In genomic region chr13:102694944-102695343, GRCh38 we compare ENCODE assay signal across 18 cellular contexts. TPM values are rescaled to one million over a fixed set of nuclear protein-coding genes. Genes with fewer than 3 reads are reported as not detected.
DNase-seq lines count a peak whose midpoint lies in the region; ATAC-seq and TF ChIP-seq lines count a peak whose summit lies in the region.
"Had no signal": no experiment of that assay in that cellular context is flagged by ENCODE, and none has a peak within 500 bp of the region (broad histone marks: within the 10 kb centered on the region; RNA-seq: fewer than 3 reads in every experiment).

METTL21C (minus strand) TSS chr13:102695044; CDS start chr13:102694498, 546 bp downstream.

- H3K23ac ChIP-seq in IMR-90 (ENCODE audit: low read depth, low read length) = no peak within 1 kb of the TSS
- H3K23ac ChIP-seq in mesenchymal stem cell (ENCODE audit: low read length in 2 of 2) = no peak within 1 kb of the TSS

- H3K36me3 ChIP-seq in IMR-90 (ENCODE audit: control insufficient read depth, insufficient read depth, low read length) = no peaks in the 10 kb centered on the region
- H3K36me3 ChIP-seq in mesenchymal stem cell (ENCODE audit: control insufficient read depth in 1 of 2, insufficient read depth in 2 of 2, low read depth in 1 of 2, low read length in 2 of 2) = no peaks in the 10 kb centered on the region
- no peaks in the 10 kb centered on the region for H3K36me3 ChIP-seq in osteoblast (ENCODE audit: insufficient read depth, low read length)
- no peaks in the 10 kb centered on the region for H3K36me3 ChIP-seq in skeletal muscle tissue (ENCODE audit: control insufficient read depth in 3 of 3, insufficient read depth in 3 of 3, low read length in 3 of 3)
- H3K36me3 ChIP-seq: BLaER1 treated with 17β-estradiol and CSF1 and Interleukin-3, amounts not matched to agents 10 nM and 100 nM had no signal

- CTCF ChIA-PET in IMR-90 (lab: Yijun Ruan, JAX) = no interaction called here

- H2BK20ac ChIP-seq in IMR-90 (ENCODE audit: low read depth, low read length) = no peak within 1 kb of the TSS

- H3K9ac ChIP-seq in IMR-90 (ENCODE audit: low read depth, low read length) = no peak within 1 kb of the TSS
- peak within 1 kb of the TSS; percentile 20 for H3K9ac ChIP-seq in mesenchymal stem cell (ENCODE audit: low read length)
- H3K9ac ChIP-seq in skeletal muscle tissue (ENCODE audit: low read depth in 1 of 3, low read length in 3 of 3) = peak within 1 kb of the TSS in 1 of 3 donors; percentile 36
- H3K9ac ChIP-seq: BLaER1 treated with 17β-estradiol and CSF1 and Interleukin-3, amounts not matched to agents 10 nM and 100 nM had no signal

- TF ChIP-seq RAD21 in IMR-90 (IDR thresholded peaks at IDR 0.05; ENCODE audit: low read length) = no peak

- H2AFZ ChIP-seq in IMR-90 (replicated peaks; ENCODE audit: low read length, poor library complexity) (peak within 1 kb of the TSS; percentile 11), mesenchymal stem cell (ENCODE audit: low read depth, low read length) (no peak within 1 kb of the TSS), osteoblast (ENCODE audit: low read length) (no peak within 1 kb of the TSS)

- no peak within 1 kb of the TSS for H3K14ac ChIP-seq in IMR-90 (replicated peaks; ENCODE audit: low read depth, low read length)
- H3K14ac ChIP-seq in mesenchymal stem cell (ENCODE audit: low read length in 2 of 2) = no peak within 1 kb of the TSS

- H3K79me2 ChIP-seq in osteoblast (ENCODE audit: insufficient read depth, low read length) = no peaks in the 10 kb centered on the region

- H4K20me1 ChIP-seq in IMR-90 (ENCODE audit: insufficient read depth, low read length) (no peaks in the 10 kb centered on the region), osteoblast (ENCODE audit: insufficient read depth, low read length) (no peaks in the 10 kb centered on the region)
- H4K20me1 ChIP-seq: BLaER1 treated with 17β-estradiol and CSF1 and Interleukin-3, amounts not matched to agents 10 nM and 100 nM had no signal

- H3K56ac ChIP-seq in IMR-90 (ENCODE audit: extremely low read depth, insufficient read depth, low read length) = no peak within 1 kb of the TSS

- H3K4me3 ChIP-seq in IMR-90 (ENCODE audit: insufficient read depth, low read depth, low read length) (no peak within 1 kb of the TSS), mesenchymal stem cell (ENCODE audit: insufficient read depth in 1 of 2, low read depth in 1 of 2, low read length in 2 of 2) (peak within 1 kb of the TSS in 1 of 2 experiments; percentile 42), osteoblast (ENCODE audit: insufficient read depth, low read length) (no peak within 1 kb of the TSS), skeletal muscle tissue (ENCODE audit: low read length in 3 of 3) (peak within 1 kb of the TSS in 1 of 3 donors; percentile 10)
- H3K4me3 ChIP-seq: BLaER1 treated with 17β-estradiol and CSF1 and Interleukin-3, amounts not matched to agents 10 nM and 100 nM; GM12878 had no signal

- H4K5ac ChIP-seq in IMR-90 (ENCODE audit: low read depth, low read length) = no peak within 1 kb of the TSS

- H2BK12ac ChIP-seq in mesenchymal stem cell (ENCODE audit: low read length in 2 of 2) = no peak within 1 kb of the TSS

- no peak for ATAC-seq in IMR-90 (ENCODE audit: low read depth)
- ATAC-seq in HG02885 (IDR thresholded peaks at IDR 0.05; ENCODE audit: poor library complexity, unreplicated experiment) = no peak
- ATAC-seq: GM12878 had no signal

- H2AK9ac ChIP-seq in IMR-90 (replicated peaks; ENCODE audit: low read depth, low read length, poor library complexity) = no peak within 1 kb of the TSS

- H3K4me1 ChIP-seq in IMR-90 (ENCODE audit: control insufficient read depth, insufficient read depth, low read length) = no peaks in the 10 kb centered on the region
- H3K4me1 ChIP-seq in mesenchymal stem cell (ENCODE audit: control insufficient read depth, insufficient read depth, low read depth, low read length) = peaks cover 14% of the 10 kb centered on the region
- peaks cover under 1% of the 10 kb centered on the region for H3K4me1 ChIP-seq in osteoblast (ENCODE audit: insufficient read depth, low read length)
- peaks cover 11 to 40% (median 35%) of the 10 kb centered on the region in 3 donors for H3K4me1 ChIP-seq in skeletal muscle tissue (ENCODE audit: control insufficient read depth in 3 of 3, insufficient read depth in 3 of 3, low read length in 3 of 3)

- H3K79me1 ChIP-seq in IMR-90 (ENCODE audit: low read depth in 1 of 2, low read length in 2 of 2) (no peaks in the 10 kb centered on the region), mesenchymal stem cell (replicated peaks; ENCODE audit: low read length, poor library complexity, severe bottlenecking) (no peaks in the 10 kb centered on the region)

- no peak for DNase-seq in IMR-90
- no peak for DNase-seq in mesenchymal stem cell
- peak; percentile 5 for DNase-seq in osteoblast (ENCODE audit: insufficient read length, low spot score, missing footprints)
- no peak for DNase-seq in T-helper 2 cell
- DNase-seq in NCI-H1105 (lab: John Stamatoyannopoulos, UW) = no peak
- DNase-seq: ACHN; Calu3; CD4-positive, CD25-positive, alpha-beta regulatory T cell; DMS79; GOT3; H9 had no signal

- H2BK5ac ChIP-seq in IMR-90 (ENCODE audit: low read depth, low read length, poor library complexity, severe bottlenecking) (no peak within 1 kb of the TSS), mesenchymal stem cell (ENCODE audit: low read depth, low read length, poor library complexity, severe bottlenecking) (no peak within 1 kb of the TSS)

- H3K4ac ChIP-seq in IMR-90 (ENCODE audit: low read depth, low read length) (no peak within 1 kb of the TSS), mesenchymal stem cell (ENCODE audit: low read depth in 1 of 2, low read length in 2 of 2) (no peak within 1 kb of the TSS)

- H3K18ac ChIP-seq in IMR-90 (ENCODE audit: low read depth, low read length) (no peak within 1 kb of the TSS), mesenchymal stem cell (ENCODE audit: low read depth in 1 of 2, low read length in 2 of 2) (no peak within 1 kb of the TSS)

- no peak for TF ChIP-seq CTCF in IMR-90 (conservative IDR thresholded peaks at IDR 0.05; ENCODE audit: low read depth, low read length)
- TF ChIP-seq CTCF in osteoblast (IDR thresholded peaks at IDR 0.05; ENCODE audit: extremely low read depth, low read depth, low read length) = no peak

- no peaks in the 10 kb centered on the region for H3K9me1 ChIP-seq in IMR-90 (ENCODE audit: insufficient read depth, low read length)

- H3K9me3 ChIP-seq in IMR-90 (ENCODE audit: control insufficient read depth, insufficient read depth, low read length) (peaks cover 11% of the 10 kb centered on the region), mesenchymal stem cell (ENCODE audit: control insufficient read depth, low read length) (peaks cover 6% of the 10 kb centered on the region), osteoblast (ENCODE audit: low read depth, low read length) (no peaks in the 10 kb centered on the region), skeletal muscle tissue (ENCODE audit: control insufficient read depth in 3 of 3, low read length in 3 of 3) (peaks cover 0 to 4% (median 0%) of the 10 kb centered on the region in 3 donors)
- H3K9me3 ChIP-seq: BLaER1 treated with 17β-estradiol and CSF1 and Interleukin-3, amounts not matched to agents 10 nM and 100 nM had no signal

- POLR2A ChIA-PET in IMR-90 (lab: Charles Lee; ENCODE audit: unreplicated experiment) = no interaction called here

- H3K4me2 ChIP-seq in IMR-90 (ENCODE audit: low read depth, low read length) (0 out of 2 replicates have a peak within 1 kb of the TSS, but pooled peaks have one; percentile 42), mesenchymal stem cell (ENCODE audit: low read length, poor library complexity, severe bottlenecking) (no peak within 1 kb of the TSS), osteoblast (ENCODE audit: insufficient read depth, low read length) (no peak within 1 kb of the TSS)
- H3K4me2 ChIP-seq: BLaER1 treated with 17β-estradiol and CSF1 and Interleukin-3, amounts not matched to agents 10 nM and 100 nM had no signal

- no TSS peak for BruUV-seq in IMR-90 (replicated peaks; lab: Mats Ljungman, UMichigan)

- in situ Hi-C loops in IMR-90 (cut with MboI; ENCODE audit: low sequenced_read_pairs) = no loop called here

- no peak within 1 kb of the TSS for H2AK5ac ChIP-seq in IMR-90 (ENCODE audit: low read depth, low read length)
- H2AK5ac ChIP-seq in mesenchymal stem cell (ENCODE audit: low read length, severe bottlenecking) = no peak within 1 kb of the TSS

- H3K27ac ChIP-seq in IMR-90 (ENCODE audit: insufficient read depth, low read length) (no peak within 1 kb of the TSS), mesenchymal stem cell (ENCODE audit: low read length, poor library complexity, severe bottlenecking) (peak within 1 kb of the TSS; percentile 65), osteoblast (ENCODE audit: low read depth, low read length) (no peak within 1 kb of the TSS), skeletal muscle tissue (ENCODE audit: low read depth, low read length) (peak within 1 kb of the TSS; percentile 61)
- H3K27ac ChIP-seq: BLaER1 treated with 17β-estradiol and CSF1 and Interleukin-3, amounts not matched to agents 10 nM and 100 nM had no signal

- TF ChIP-seq POLR2A in IMR-90 (IDR thresholded peaks at IDR 0.05; ENCODE audit: low read depth, low read length) = no peak

- H4K91ac ChIP-seq in IMR-90 (ENCODE audit: insufficient read depth, low read depth, low read length) (no peak within 1 kb of the TSS), mesenchymal stem cell (ENCODE audit: low read length) (no peak within 1 kb of the TSS)

- H3K27me3 ChIP-seq in IMR-90 (ENCODE audit: control insufficient read depth, insufficient read depth, low read length) (peaks cover 43% of the 10 kb centered on the region), mesenchymal stem cell (ENCODE audit: control insufficient read depth in 1 of 2, insufficient read depth in 1 of 2, low read length in 2 of 2) (peaks cover 0 to 10% of the 10 kb centered on the region in 2 experiments), osteoblast (ENCODE audit: insufficient read depth, low read length) (peaks cover 34% of the 10 kb centered on the region), skeletal muscle tissue (ENCODE audit: control insufficient read depth in 3 of 3, insufficient read depth in 3 of 3, low read length in 3 of 3) (no peaks in the 10 kb centered on the region)
- H3K27me3 ChIP-seq: BLaER1 treated with 17β-estradiol and CSF1 and Interleukin-3, amounts not matched to agents 10 nM and 100 nM had no signal

- dilution Hi-C loops in IMR-90 (cut with HindIII; ENCODE audit: low sequenced_read_pairs, unreplicated experiment) = no loop called here

- intact Hi-C loops in IMR-90 (cut with micrococcal nuclease) = no loop called here

- H2BK120ac ChIP-seq in IMR-90 (ENCODE audit: low read depth, low read length) (no peak within 1 kb of the TSS), mesenchymal stem cell (ENCODE audit: low read depth, low read length) (no peak within 1 kb of the TSS)

- H2BK15ac ChIP-seq in IMR-90 (ENCODE audit: low read depth, low read length) = no peak within 1 kb of the TSS
- no peak within 1 kb of the TSS for H2BK15ac ChIP-seq in mesenchymal stem cell (ENCODE audit: low read depth, poor library complexity, severe bottlenecking)

- H4K8ac ChIP-seq in IMR-90 (ENCODE audit: low read depth in 2 of 2, low read length in 2 of 2) (no peak within 1 kb of the TSS), mesenchymal stem cell (ENCODE audit: low read length) (no peak within 1 kb of the TSS)

- WGBS in IMR-90 (ENCODE audit: extremely low coverage in 2 of 2, insufficient read length in 1 of 2), 2 experiments = no CpG with 5 or more reads among the region's 6 CpGs
- WGBS in mesenchymal stem cell = 84% methylated on average over 6 of the region's 6 CpGs

RNA-seq across cellular contexts. Expression of gene METTL21C, which starts in this region (rescaled TPM):
- not detected in 2 replicates for total RNA-seq in IMR-90 (2012; rRNA removed)
- polyA plus RNA-seq in IMR-90 (2012; rRNA removed) = not detected in 2 replicates
- not detected in 2 replicates for polyA plus RNA-seq in IMR-90 (2012; cell fraction: cytosol; rRNA removed)
- not detected in 2 replicates for polyA plus RNA-seq in IMR-90 (2012; cell fraction: nucleus; rRNA removed; ENCODE audit: low replicate concordance)
- polyA plus RNA-seq in mesenchymal stem cell (2013, experiment 1 of 2) = not detected
- not detected for polyA plus RNA-seq in mesenchymal stem cell (2013, experiment 2 of 2)
- not detected in 2 replicates for total RNA-seq in osteoblast
- 29.7 TPM for total RNA-seq in skeletal muscle tissue
- total RNA-seq: A172; Calu3; CD4-positive, CD25-positive, alpha-beta regulatory T cell; G401; H9; HT1080 had no signal
- polyA plus RNA-seq: CD4-positive, CD25-positive, alpha-beta regulatory T cell; GM12878 had no signal

Comparison
In these comparisons a context has a peak if more than half of its experiments do, and no peak if none do; other contexts are left out.
1. RNA of gene METTL21C (total RNA-seq): 29.7 TPM in skeletal muscle tissue (single experiment); not detected in IMR-90 and not detected in osteoblast; every median in the first group is over 10 times any median in the second.
2. Peak in DNase-seq in osteoblast; RNA of the gene not detected or under 1 TPM.
3. H3K27ac ChIP-seq: peak in mesenchymal stem cell (single experiment) and skeletal muscle tissue (single experiment); none in IMR-90 (single experiment) and osteoblast (single experiment).